8 cellular contexts compared by ENCODE assay signal in genomic region chr6:82589509-82590206, GRCh38.
DNase-seq lines count a peak whose midpoint lies in the region; ATAC-seq lines count a peak whose summit lies in the region.

No MANE protein-coding gene starts in this region.

- in situ Hi-C loops in Caki2 (cut with HindIII; ENCODE audit: low pct_unique_long_range_greater_than_20kb, low sequenced_read_pairs): no loop called here

- peak; percentile 89 for ATAC-seq in GM19324 (IDR thresholded peaks at IDR 0.05; ENCODE audit: low FRiP score, unreplicated experiment)
- peak; percentile 84 for ATAC-seq in HG03469 (IDR thresholded peaks at IDR 0.05; ENCODE audit: unreplicated experiment)
- ATAC-seq in left colon: no peak

- intact Hi-C loops in left colon (cut with DNase I, micrococcal nuclease): no loop called here

- peak; percentile 59 for DNase-seq in Caki2 (ENCODE audit: low read depth)
- peak; percentile 47 for DNase-seq in RPMI8226
- peak; percentile 45 for DNase-seq in iPS DF 19.7 (ENCODE audit: low read depth, low spot score)
- no peak for DNase-seq in DMS79 (lab: John Stamatoyannopoulos, UW)
- no peak for DNase-seq in activated T-cell treated with anti-CD3 and anti-CD28 coated beads, Interleukin-2, amount 50 U/mL, for 1 hour
- no peak for DNase-seq in left colon

Comparison
In these comparisons a context has a peak if more than half of its experiments do, and no peak if none do; other contexts are left out.
1. DNase-seq: peak in Caki2 (single experiment), RPMI8226 (single experiment) and iPS DF 19.7 (single experiment); none in DMS79 (single experiment), activated T-cell treated with anti-CD3 and anti-CD28 coated beads, Interleukin-2, amount 50 U/mL, for 1 hour (single experiment) and left colon (0 of 2).